ENCODE assay signal across 1 cellular context in the genomic region with DNA sequence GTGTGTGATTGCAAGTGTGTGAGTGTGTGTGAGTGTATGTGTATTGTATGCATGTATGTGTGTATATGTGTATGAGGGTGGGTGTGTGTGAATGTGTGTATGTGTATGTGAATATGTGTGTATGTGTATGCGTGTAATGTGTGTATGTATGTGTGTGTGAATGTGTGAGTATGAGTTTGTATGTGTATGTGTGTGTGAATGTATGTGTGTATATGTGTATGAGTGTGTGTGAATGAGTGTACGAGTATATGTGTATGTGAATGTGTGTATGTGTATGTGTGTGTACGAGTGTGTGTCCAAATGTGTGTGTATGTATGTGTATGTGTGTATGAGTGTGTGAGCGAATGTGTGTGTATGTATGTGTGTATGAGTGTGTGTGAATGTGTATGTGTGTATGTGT.
A peak's percentile ranks its signal among the peaks of the same experiment; 100 is the strongest.
TF ChIP-seq lines count a peak whose summit lies in the region.

No MANE protein-coding gene starts in this region.

TF ChIP-seq in HEK293, 187 proteins besides CTCF, POLR2A, EP300 and RAD21 (continued from another document):
- TF ChIP-seq, protein P1, sequence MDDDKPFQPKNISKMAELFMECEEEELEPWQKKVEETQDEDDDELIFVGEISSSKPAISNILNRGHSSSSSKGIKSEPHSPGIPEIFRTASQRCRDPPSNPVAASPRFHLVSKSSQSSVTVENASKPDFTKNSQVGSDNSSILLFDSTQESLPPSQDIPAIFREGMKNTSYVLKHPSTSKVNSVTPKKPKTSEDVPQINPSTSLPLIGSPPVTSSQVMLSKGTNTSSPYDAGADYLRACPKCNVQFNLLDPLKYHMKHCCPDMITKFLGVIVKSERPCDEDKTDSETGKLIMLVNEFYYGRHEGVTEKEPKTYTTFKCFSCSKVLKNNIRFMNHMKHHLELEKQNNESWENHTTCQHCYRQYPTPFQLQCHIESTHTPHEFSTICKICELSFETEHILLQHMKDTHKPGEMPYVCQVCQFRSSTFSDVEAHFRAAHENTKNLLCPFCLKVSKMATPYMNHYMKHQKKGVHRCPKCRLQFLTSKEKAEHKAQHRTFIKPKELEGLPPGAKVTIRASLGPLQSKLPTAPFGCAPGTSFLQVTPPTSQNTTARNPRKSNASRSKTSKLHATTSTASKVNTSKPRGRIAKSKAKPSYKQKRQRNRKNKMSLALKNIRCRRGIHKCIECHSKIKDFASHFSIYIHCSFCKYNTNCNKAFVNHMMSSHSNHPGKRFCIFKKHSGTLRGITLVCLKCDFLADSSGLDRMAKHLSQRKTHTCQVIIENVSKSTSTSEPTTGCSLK (tag by site-specific recombination; IDR thresholded peaks at IDR 0.05) = 0 out of 2 replicates have a peak, but pooled peaks have one; percentile 89
- TF ChIP-seq ZNF266 (tag by site-specific recombination; IDR thresholded peaks at IDR 0.05; ENCODE audit: low read depth) (0 out of 2 replicates have a peak, but pooled peaks have one; percentile 49), ZNF791 (tag by site-specific recombination; IDR thresholded peaks at IDR 0.05) (peak; percentile 20; the same call in 1 of the 2 replicates)
- TF ChIP-seq, protein P2, sequence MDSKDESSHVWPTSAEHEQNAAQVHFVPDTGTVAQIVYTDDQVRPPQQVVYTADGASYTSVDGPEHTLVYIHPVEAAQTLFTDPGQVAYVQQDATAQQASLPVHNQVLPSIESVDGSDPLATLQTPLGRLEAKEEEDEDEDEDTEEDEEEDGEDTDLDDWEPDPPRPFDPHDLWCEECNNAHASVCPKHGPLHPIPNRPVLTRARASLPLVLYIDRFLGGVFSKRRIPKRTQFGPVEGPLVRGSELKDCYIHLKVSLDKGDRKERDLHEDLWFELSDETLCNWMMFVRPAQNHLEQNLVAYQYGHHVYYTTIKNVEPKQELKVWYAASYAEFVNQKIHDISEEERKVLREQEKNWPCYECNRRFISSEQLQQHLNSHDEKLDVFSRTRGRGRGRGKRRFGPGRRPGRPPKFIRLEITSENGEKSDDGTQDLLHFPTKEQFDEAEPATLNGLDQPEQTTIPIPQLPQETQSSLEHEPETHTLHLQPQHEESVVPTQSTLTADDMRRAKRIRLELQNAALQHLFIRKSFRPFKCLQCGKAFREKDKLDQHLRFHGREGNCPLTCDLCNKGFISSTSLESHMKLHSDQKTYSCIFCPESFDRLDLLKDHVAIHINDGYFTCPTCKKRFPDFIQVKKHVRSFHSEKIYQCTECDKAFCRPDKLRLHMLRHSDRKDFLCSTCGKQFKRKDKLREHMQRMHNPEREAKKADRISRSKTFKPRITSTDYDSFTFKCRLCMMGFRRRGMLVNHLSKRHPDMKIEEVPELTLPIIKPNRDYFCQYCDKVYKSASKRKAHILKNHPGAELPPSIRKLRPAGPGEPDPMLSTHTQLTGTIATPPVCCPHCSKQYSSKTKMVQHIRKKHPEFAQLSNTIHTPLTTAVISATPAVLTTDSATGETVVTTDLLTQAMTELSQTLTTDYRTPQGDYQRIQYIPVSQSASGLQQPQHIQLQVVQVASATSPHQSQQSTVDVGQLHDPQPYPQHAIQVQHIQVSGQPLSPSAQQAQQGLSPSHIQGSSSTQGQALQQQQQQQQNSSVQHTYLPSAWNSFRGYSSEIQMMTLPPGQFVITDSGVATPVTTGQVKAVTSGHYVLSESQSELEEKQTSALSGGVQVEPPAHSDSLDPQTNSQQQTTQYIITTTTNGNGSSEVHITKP (tag by site-specific recombination; IDR thresholded peaks at IDR 0.05) = no peak
